1 cellular context compared by ENCODE assay signal in the genomic region with DNA sequence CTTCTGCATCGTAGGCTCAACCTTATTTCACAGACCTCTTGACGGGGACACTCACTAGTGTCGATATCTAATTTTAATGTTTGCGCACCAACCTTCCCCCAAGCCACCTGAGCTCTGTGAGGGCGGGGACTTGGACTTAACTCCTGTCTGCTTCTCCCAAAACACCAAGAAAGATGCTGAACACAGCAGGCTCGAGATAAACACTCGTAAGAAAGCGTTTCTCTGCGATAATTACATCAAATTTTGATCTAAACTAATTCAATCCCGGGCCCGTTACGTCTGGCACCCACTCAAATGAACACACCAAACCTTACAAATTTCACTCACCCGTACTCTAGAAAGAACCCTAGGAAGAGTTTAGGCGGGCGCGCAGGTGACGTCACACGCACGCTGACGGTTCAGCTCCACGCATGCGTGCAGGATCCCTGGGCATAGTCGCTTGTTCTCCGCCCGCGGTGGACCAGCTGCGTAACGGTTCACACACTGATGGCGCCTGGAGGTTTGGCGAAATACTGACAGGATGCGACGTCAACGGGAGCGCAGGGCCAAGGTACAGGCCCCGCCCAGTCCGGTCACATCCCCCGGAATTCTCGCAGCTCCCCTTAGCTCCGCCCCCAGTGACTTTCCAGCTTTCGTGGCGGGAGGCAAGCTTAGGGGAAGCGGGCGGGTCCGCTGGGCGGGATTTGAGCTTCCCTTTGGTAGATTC.
A peak's percentile ranks its signal among the peaks of the same experiment; 100 is the strongest.
TF ChIP-seq lines count a peak whose summit lies in the region.

A gene with protein sequence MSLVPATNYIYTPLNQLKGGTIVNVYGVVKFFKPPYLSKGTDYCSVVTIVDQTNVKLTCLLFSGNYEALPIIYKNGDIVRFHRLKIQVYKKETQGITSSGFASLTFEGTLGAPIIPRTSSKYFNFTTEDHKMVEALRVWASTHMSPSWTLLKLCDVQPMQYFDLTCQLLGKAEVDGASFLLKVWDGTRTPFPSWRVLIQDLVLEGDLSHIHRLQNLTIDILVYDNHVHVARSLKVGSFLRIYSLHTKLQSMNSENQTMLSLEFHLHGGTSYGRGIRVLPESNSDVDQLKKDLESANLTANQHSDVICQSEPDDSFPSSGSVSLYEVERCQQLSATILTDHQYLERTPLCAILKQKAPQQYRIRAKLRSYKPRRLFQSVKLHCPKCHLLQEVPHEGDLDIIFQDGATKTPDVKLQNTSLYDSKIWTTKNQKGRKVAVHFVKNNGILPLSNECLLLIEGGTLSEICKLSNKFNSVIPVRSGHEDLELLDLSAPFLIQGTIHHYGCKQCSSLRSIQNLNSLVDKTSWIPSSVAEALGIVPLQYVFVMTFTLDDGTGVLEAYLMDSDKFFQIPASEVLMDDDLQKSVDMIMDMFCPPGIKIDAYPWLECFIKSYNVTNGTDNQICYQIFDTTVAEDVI (minus strand): TSS at position 359 of the 706 bp plus-strand sequence. CDS start 32,652 bp downstream, outside the sequence.

TF ChIP-seq in K562, 482 proteins besides CTCF, POLR2A, EP300 and RAD21 (continued from another document and continues in another):
- TF ChIP-seq, protein P1, sequence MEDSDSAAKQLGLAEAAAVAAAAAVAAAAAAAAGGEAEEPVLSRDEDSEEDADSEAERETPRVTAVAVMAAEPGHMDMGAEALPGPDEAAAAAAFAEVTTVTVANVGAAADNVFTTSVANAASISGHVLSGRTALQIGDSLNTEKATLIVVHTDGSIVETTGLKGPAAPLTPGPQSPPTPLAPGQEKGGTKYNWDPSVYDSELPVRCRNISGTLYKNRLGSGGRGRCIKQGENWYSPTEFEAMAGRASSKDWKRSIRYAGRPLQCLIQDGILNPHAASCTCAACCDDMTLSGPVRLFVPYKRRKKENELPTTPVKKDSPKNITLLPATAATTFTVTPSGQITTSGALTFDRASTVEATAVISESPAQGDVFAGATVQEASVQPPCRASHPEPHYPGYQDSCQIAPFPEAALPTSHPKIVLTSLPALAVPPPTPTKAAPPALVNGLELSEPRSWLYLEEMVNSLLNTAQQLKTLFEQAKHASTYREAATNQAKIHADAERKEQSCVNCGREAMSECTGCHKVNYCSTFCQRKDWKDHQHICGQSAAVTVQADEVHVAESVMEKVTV (CRISPR knock-in tag; IDR thresholded peaks at IDR 0.05): no peak
- TF ChIP-seq, protein P2, sequence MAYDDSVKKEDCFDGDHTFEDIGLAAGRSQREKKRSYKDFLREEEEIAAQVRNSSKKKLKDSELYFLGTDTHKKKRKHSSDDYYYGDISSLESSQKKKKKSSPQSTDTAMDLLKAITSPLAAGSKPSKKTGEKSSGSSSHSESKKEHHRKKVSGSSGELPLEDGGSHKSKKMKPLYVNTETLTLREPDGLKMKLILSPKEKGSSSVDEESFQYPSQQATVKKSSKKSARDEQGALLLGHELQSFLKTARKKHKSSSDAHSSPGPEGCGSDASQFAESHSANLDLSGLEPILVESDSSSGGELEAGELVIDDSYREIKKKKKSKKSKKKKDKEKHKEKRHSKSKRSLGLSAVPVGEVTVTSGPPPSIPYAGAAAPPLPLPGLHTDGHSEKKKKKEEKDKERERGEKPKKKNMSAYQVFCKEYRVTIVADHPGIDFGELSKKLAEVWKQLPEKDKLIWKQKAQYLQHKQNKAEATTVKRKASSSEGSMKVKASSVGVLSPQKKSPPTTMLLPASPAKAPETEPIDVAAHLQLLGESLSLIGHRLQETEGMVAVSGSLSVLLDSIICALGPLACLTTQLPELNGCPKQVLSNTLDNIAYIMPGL (CRISPR knock-in tag; IDR thresholded peaks at IDR 0.05): no peak; the same call in 1 of the 2 replicates
- peak; percentile 62; the same call in 1 of the 2 replicates for TF ChIP-seq CEBPG (CRISPR knock-in tag; IDR thresholded peaks at IDR 0.05)
- no peak for TF ChIP-seq CEBPG (tag; conservative IDR thresholded peaks at IDR 0.05 in 1 of 2, IDR thresholded peaks at IDR 0.05 in 1 of 2)
- no peak for TF ChIP-seq ZFP36 (IDR thresholded peaks at IDR 0.05; ENCODE audit: low read depth, low read length, partially characterized antibody)
- no peak for TF ChIP-seq ZNF324 (CRISPR knock-in tag; IDR thresholded peaks at IDR 0.05)
- no peak for TF ChIP-seq SREBF1 (IDR thresholded peaks at IDR 0.05; ENCODE audit: borderline replicate concordance, low read depth, low read length)
- no peak for TF ChIP-seq ZFP1 (CRISPR knock-in tag; IDR thresholded peaks at IDR 0.05)
- TF ChIP-seq RHOXF2B (CRISPR knock-in tag; conservative IDR thresholded peaks at IDR 0.05): no peak
- TF ChIP-seq, protein P3, sequence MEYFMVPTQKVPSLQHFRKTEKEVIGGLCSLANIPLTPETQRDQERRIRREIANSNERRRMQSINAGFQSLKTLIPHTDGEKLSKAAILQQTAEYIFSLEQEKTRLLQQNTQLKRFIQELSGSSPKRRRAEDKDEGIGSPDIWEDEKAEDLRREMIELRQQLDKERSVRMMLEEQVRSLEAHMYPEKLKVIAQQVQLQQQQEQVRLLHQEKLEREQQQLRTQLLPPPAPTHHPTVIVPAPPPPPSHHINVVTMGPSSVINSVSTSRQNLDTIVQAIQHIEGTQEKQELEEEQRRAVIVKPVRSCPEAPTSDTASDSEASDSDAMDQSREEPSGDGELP (CRISPR knock-in tag; IDR thresholded peaks at IDR 0.05; ENCODE audit: borderline replicate concordance): peak; percentile 99
- TF ChIP-seq, protein P4, sequence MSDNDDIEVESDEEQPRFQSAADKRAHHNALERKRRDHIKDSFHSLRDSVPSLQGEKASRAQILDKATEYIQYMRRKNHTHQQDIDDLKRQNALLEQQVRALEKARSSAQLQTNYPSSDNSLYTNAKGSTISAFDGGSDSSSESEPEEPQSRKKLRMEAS (CRISPR knock-in tag; IDR thresholded peaks at IDR 0.05): peak; percentile 78
- TF ChIP-seq, protein P5, sequence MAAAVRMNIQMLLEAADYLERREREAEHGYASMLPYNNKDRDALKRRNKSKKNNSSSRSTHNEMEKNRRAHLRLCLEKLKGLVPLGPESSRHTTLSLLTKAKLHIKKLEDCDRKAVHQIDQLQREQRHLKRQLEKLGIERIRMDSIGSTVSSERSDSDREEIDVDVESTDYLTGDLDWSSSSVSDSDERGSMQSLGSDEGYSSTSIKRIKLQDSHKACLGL (CRISPR knock-in tag; IDR thresholded peaks at IDR 0.05; ENCODE audit: borderline replicate concordance, poor library complexity, severe bottlenecking): no peak
- TF ChIP-seq, protein P6, sequence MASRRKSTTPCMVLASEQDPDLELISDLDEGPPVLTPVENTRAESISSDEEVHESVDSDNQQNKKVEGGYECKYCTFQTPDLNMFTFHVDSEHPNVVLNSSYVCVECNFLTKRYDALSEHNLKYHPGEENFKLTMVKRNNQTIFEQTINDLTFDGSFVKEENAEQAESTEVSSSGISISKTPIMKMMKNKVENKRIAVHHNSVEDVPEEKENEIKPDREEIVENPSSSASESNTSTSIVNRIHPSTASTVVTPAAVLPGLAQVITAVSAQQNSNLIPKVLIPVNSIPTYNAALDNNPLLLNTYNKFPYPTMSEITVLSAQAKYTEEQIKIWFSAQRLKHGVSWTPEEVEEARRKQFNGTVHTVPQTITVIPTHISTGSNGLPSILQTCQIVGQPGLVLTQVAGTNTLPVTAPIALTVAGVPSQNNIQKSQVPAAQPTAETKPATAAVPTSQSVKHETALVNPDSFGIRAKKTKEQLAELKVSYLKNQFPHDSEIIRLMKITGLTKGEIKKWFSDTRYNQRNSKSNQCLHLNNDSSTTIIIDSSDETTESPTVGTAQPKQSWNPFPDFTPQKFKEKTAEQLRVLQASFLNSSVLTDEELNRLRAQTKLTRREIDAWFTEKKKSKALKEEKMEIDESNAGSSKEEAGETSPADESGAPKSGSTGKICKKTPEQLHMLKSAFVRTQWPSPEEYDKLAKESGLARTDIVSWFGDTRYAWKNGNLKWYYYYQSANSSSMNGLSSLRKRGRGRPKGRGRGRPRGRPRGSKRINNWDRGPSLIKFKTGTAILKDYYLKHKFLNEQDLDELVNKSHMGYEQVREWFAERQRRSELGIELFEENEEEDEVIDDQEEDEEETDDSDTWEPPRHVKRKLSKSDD (conservative IDR thresholded peaks at IDR 0.05; ENCODE audit: low read length): peak; percentile 72; the same call in 1 of the 2 replicates
- TF ChIP-seq SMAD2 (IDR thresholded peaks at IDR 0.05; ENCODE audit: low read depth, low read length): no peak
- peak; percentile 80 for TF ChIP-seq JUNB (CRISPR knock-in tag; conservative IDR thresholded peaks at IDR 0.05)
- peak; percentile 79 to 83 for TF ChIP-seq MAZ (CRISPR knock-in tag; conservative IDR thresholded peaks at IDR 0.05 in 1 of 2, IDR thresholded peaks at IDR 0.05 in 1 of 2)
- peak; percentile 73 for TF ChIP-seq ZEB2 (IDR thresholded peaks at IDR 0.05)
- TF ChIP-seq ZNF274 (IDR thresholded peaks at IDR 0.05; ENCODE audit: borderline replicate concordance, low read depth, low read length): no peak
- TF ChIP-seq MTA3 (IDR thresholded peaks at IDR 0.05; ENCODE audit: borderline replicate concordance): peak; percentile 98
- TF ChIP-seq FOXP1 (CRISPR knock-in tag; IDR thresholded peaks at IDR 0.05): no peak
- TF ChIP-seq, protein P7, sequence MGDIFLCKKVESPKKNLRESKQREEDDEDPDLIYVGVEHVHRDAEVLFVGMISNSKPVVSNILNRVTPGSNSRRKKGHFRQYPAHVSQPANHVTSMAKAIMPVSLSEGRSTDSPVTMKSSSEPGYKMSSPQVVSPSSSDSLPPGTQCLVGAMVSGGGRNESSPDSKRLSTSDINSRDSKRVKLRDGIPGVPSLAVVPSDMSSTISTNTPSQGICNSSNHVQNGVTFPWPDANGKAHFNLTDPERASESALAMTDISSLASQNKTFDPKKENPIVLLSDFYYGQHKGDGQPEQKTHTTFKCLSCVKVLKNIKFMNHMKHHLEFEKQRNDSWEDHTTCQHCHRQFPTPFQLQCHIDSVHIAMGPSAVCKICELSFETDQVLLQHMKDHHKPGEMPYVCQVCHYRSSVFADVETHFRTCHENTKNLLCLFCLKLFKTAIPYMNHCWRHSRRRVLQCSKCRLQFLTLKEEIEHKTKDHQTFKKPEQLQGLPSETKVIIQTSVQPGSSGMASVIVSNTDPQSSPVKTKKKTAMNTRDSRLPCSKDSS (IDR thresholded peaks at IDR 0.05; ENCODE audit: low read depth, partially characterized antibody): no peak
- TF ChIP-seq, protein P8, sequence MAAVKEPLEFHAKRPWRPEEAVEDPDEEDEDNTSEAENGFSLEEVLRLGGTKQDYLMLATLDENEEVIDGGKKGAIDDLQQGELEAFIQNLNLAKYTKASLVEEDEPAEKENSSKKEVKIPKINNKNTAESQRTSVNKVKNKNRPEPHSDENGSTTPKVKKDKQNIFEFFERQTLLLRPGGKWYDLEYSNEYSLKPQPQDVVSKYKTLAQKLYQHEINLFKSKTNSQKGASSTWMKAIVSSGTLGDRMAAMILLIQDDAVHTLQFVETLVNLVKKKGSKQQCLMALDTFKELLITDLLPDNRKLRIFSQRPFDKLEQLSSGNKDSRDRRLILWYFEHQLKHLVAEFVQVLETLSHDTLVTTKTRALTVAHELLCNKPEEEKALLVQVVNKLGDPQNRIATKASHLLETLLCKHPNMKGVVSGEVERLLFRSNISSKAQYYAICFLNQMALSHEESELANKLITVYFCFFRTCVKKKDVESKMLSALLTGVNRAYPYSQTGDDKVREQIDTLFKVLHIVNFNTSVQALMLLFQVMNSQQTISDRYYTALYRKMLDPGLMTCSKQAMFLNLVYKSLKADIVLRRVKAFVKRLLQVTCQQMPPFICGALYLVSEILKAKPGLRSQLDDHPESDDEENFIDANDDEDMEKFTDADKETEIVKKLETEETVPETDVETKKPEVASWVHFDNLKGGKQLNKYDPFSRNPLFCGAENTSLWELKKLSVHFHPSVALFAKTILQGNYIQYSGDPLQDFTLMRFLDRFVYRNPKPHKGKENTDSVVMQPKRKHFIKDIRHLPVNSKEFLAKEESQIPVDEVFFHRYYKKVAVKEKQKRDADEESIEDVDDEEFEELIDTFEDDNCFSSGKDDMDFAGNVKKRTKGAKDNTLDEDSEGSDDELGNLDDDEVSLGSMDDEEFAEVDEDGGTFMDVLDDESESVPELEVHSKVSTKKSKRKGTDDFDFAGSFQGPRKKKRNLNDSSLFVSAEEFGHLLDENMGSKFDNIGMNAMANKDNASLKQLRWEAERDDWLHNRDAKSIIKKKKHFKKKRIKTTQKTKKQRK (IDR thresholded peaks at IDR 0.05; ENCODE audit: borderline replicate concordance, low read depth, low read length): no peak
- no peak for TF ChIP-seq ESRRB (CRISPR knock-in tag; IDR thresholded peaks at IDR 0.05; ENCODE audit: borderline replicate concordance)
- no peak for TF ChIP-seq ZNF764 (CRISPR knock-in tag; IDR thresholded peaks at IDR 0.05; ENCODE audit: low read depth)
- no peak for TF ChIP-seq ZNF134 (CRISPR knock-in tag; conservative IDR thresholded peaks at IDR 0.05)
- TF ChIP-seq PHB (CRISPR knock-in tag; IDR thresholded peaks at IDR 0.05): no peak
- TF ChIP-seq, protein P9, sequence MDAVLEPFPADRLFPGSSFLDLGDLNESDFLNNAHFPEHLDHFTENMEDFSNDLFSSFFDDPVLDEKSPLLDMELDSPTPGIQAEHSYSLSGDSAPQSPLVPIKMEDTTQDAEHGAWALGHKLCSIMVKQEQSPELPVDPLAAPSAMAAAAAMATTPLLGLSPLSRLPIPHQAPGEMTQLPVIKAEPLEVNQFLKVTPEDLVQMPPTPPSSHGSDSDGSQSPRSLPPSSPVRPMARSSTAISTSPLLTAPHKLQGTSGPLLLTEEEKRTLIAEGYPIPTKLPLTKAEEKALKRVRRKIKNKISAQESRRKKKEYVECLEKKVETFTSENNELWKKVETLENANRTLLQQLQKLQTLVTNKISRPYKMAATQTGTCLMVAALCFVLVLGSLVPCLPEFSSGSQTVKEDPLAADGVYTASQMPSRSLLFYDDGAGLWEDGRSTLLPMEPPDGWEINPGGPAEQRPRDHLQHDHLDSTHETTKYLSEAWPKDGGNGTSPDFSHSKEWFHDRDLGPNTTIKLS (IDR thresholded peaks at IDR 0.05; ENCODE audit: borderline replicate concordance, low read depth): peak; percentile 84
- peak; percentile 63; the same call in 1 of the 2 replicates for TF ChIP-seq SMAD4 (CRISPR knock-in tag; conservative IDR thresholded peaks at IDR 0.05)
- TF ChIP-seq POLR2H (tag; IDR thresholded peaks at IDR 0.05; ENCODE audit: low read depth): peak; percentile 35; the same call in 1 of the 2 replicates
- peak; percentile 81 for TF ChIP-seq ZBTB17 (CRISPR knock-in tag; IDR thresholded peaks at IDR 0.05)
- TF ChIP-seq C11orf30 (IDR thresholded peaks at IDR 0.05; ENCODE audit: low read depth): peak; percentile 97
- TF ChIP-seq ZBTB1 (CRISPR knock-in tag; IDR thresholded peaks at IDR 0.05; ENCODE audit: borderline replicate concordance, low read depth): no peak
- TF ChIP-seq MIER1 (IDR thresholded peaks at IDR 0.05; ENCODE audit: low read depth): no peak
